Comparison of ENCODE assay signal across 28 cellular contexts in the genomic region with DNA sequence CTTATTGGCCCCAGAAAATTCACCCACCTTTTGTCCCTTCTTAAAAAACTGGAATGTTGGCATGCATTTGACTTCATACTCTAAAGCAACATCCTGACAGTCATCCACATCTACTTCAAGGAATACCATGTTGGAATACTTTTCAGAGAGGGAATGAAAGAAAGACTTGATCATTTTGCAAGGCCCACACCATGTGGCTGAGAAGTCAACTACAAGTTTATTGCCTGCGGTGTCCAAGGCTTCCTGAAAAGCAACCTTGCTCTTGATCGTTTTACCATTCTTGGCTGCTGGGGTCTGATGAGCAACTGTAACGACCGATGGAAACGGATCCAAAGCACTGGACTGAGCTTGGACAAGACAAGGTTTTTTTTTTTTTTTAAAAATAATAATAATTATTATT.
"Had no signal": no experiment of that assay in that cellular context is flagged by ENCODE, and none has a peak within 500 bp of the region (broad histone marks: within the 10 kb centered on the region; RNA-seq: fewer than 3 reads in every experiment).

No MANE protein-coding gene starts in this region.

- H3K27ac ChIP-seq: ascending aorta, breast epithelium, cardiac muscle cell, colonic mucosa, heart left ventricle had no signal

- H3K4me1 Mint-ChIP-seq: activated naive CD4-positive, alpha-beta T cell treated with anti-CD3 and anti-CD28 coated beads, Interleukin-2, amount 10 ng/mL, durations not matched to agents 7 days and 5 days had no signal

- H3K4me1 ChIP-seq: breast epithelium, colonic mucosa had no signal

- H3K36me3 ChIP-seq: ascending aorta, breast epithelium, cardiac muscle cell, colonic mucosa, heart left ventricle had no signal

- H3K27me3 Mint-ChIP-seq: activated naive CD8-positive, alpha-beta T cell treated with anti-CD3 and anti-CD28 coated beads, Interleukin-2, amount 10 ng/mL, durations not matched to agents 7 days and 5 days had no signal

- ATAC-seq: activated CD4-positive, alpha-beta T cell treated with anti-CD3 and anti-CD28 coated beads for 36 hours; activated CD8-positive, alpha-beta memory T cell treated with anti-CD3 and anti-CD28 coated beads, Interleukin-2, amount 10 ng/mL, durations not matched to agents 7 days and 5 days; activated CD8-positive, alpha-beta T cell treated with anti-CD3 and anti-CD28 coated beads, Interleukin-2, amount 10 ng/mL, durations not matched to agents 7 days and 5 days; activated naive CD4-positive, alpha-beta T cell treated with anti-CD3 and anti-CD28 coated beads, Interleukin-2, amount 50 U/mL, for 72 hours; esophagus mucosa; heart left ventricle had no signal

- H3K27ac Mint-ChIP-seq: activated CD4-positive, alpha-beta memory T cell treated with anti-CD3 and anti-CD28 coated beads for 36 hours; activated CD4-positive, alpha-beta T cell treated with anti-CD3 and anti-CD28 coated beads for 36 hours; activated CD4-positive, alpha-beta T cell treated with anti-CD3 and anti-CD28 coated beads, Interleukin-2, amount 10 ng/mL, durations not matched to agents 24 days and 14 days; activated CD8-positive, alpha-beta memory T cell treated with anti-CD3 and anti-CD28 coated beads, Interleukin-2, amount 10 ng/mL, durations not matched to agents 7 days and 5 days; activated CD8-positive, alpha-beta T cell treated with anti-CD3 and anti-CD28 coated beads, Interleukin-2, amount 10 ng/mL, durations not matched to agents 7 days and 5 days; activated naive CD4-positive, alpha-beta T cell treated with anti-CD3 and anti-CD28 coated beads, Interleukin-2, amount 10 ng/mL, durations not matched to agents 7 days and 5 days; activated naive CD8-positive, alpha-beta T cell treated with anti-CD3 and anti-CD28 coated beads, Interleukin-2, amount 10 ng/mL, durations not matched to agents 7 days and 5 days; activated T-helper 1 cell treated with anti-CD3 and anti-CD28 coated beads, Interleukin-12 subunit alpha, Interleukin-12 subunit beta, Interleukin-2, Interleukin-4 antibody, amounts not matched to agents 30 ng/mL and 10 ng/mL and 1 ng/mL, durations not matched to agents 14 hours and 24 hours and 36 hours had no signal

- H3K27me3 ChIP-seq: ascending aorta, breast epithelium, cardiac muscle cell, colonic mucosa, heart left ventricle had no signal

- H3K9me3 ChIP-seq: ascending aorta, breast epithelium, colonic mucosa, heart left ventricle had no signal

- H3K36me3 Mint-ChIP-seq: activated naive CD4-positive, alpha-beta T cell treated with anti-CD3 and anti-CD28 coated beads, Interleukin-2, amount 10 ng/mL, durations not matched to agents 7 days and 5 days had no signal

- DNase-seq: activated CD4-positive, alpha-beta memory T cell treated with anti-CD3 and anti-CD28 coated beads for 36 hours; activated CD4-positive, alpha-beta T cell treated with anti-CD3 and anti-CD28 coated beads for 36 hours; activated CD4-positive, alpha-beta T cell treated with anti-CD3 and anti-CD28 coated beads, Interleukin-2, amount 10 ng/mL, durations not matched to agents 24 days and 14 days; activated CD4-positive, CD25-positive, alpha-beta regulatory T cell; activated CD4-positive, CD25-positive, alpha-beta regulatory T cell treated with anti-CD3 and anti-CD28 coated beads, Interleukin-2, amount 50 U/mL, for 72 hours; activated CD8-positive, alpha-beta memory T cell treated with anti-CD3 and anti-CD28 coated beads, Interleukin-2, amount 10 ng/mL, durations not matched to agents 7 days and 5 days; activated CD8-positive, alpha-beta memory T cell treated with anti-CD3 and anti-CD28 coated beads, Interleukin-2, amount 50 U/mL, for 4 hours; activated CD8-positive, alpha-beta T cell treated with anti-CD3 and anti-CD28 coated beads, Interleukin-2, amount 10 ng/mL, durations not matched to agents 7 days and 5 days; activated gamma-delta T cell; activated naive CD4-positive, alpha-beta T cell; activated naive CD4-positive, alpha-beta T cell treated with anti-CD3 and anti-CD28 coated beads, Interleukin-2, amount 10 ng/mL, durations not matched to agents 7 days and 5 days; activated naive CD8-positive, alpha-beta T cell treated with anti-CD3 and anti-CD28 coated beads, Interleukin-2, amount 10 ng/mL, durations not matched to agents 7 days and 5 days; activated T-cell treated with anti-CD3 and anti-CD28 coated beads, Interleukin-2, amount 50 U/mL, for 1 hour; activated T-cell treated with anti-CD3 and anti-CD28 coated beads, Interleukin-2, amount 50 U/mL, for 48 hours; central memory CD4-positive, alpha-beta T cell; cerebellar nuclear complex; colonic mucosa; effector CD8-positive, alpha-beta T cell; foreskin fibroblast; heart left ventricle; T-helper 2 cell had no signal

- H3K4me3 ChIP-seq: ascending aorta, breast epithelium, cardiac muscle cell, colonic mucosa, heart left ventricle had no signal

- H3K4me3 Mint-ChIP-seq: activated CD4-positive, alpha-beta memory T cell treated with anti-CD3 and anti-CD28 coated beads for 36 hours; activated CD4-positive, alpha-beta T cell treated with anti-CD3 and anti-CD28 coated beads for 36 hours; activated CD4-positive, alpha-beta T cell treated with anti-CD3 and anti-CD28 coated beads, Interleukin-2, amount 10 ng/mL, durations not matched to agents 24 days and 14 days; activated CD8-positive, alpha-beta memory T cell treated with anti-CD3 and anti-CD28 coated beads, Interleukin-2, amount 10 ng/mL, durations not matched to agents 7 days and 5 days; activated CD8-positive, alpha-beta T cell treated with anti-CD3 and anti-CD28 coated beads, Interleukin-2, amount 10 ng/mL, durations not matched to agents 7 days and 5 days; activated naive CD4-positive, alpha-beta T cell treated with anti-CD3 and anti-CD28 coated beads, Interleukin-2, amount 10 ng/mL, durations not matched to agents 7 days and 5 days; activated naive CD8-positive, alpha-beta T cell treated with anti-CD3 and anti-CD28 coated beads, Interleukin-2, amount 10 ng/mL, durations not matched to agents 7 days and 5 days; activated T-helper 1 cell treated with anti-CD3 and anti-CD28 coated beads, Interleukin-12 subunit alpha, Interleukin-12 subunit beta, Interleukin-2, Interleukin-4 antibody, amounts not matched to agents 30 ng/mL and 10 ng/mL and 1 ng/mL, durations not matched to agents 14 hours and 24 hours and 36 hours; brain had no signal

- H3K9me3 Mint-ChIP-seq: activated CD4-positive, alpha-beta memory T cell treated with anti-CD3 and anti-CD28 coated beads for 36 hours; activated naive CD4-positive, alpha-beta T cell treated with anti-CD3 and anti-CD28 coated beads, Interleukin-2, amount 10 ng/mL, durations not matched to agents 7 days and 5 days; activated naive CD4-positive, alpha-beta T cell treated with anti-CD3 and anti-CD28 coated beads, Interleukin-2, amount 50 U/mL, for 72 hours; activated naive CD8-positive, alpha-beta T cell treated with anti-CD3 and anti-CD28 coated beads, Interleukin-2, amount 10 ng/mL, durations not matched to agents 7 days and 5 days; activated T-helper 1 cell treated with anti-CD3 and anti-CD28 coated beads, Interleukin-12 subunit alpha, Interleukin-12 subunit beta, Interleukin-2, Interleukin-4 antibody, amounts not matched to agents 30 ng/mL and 10 ng/mL and 1 ng/mL, durations not matched to agents 14 hours and 24 hours and 36 hours had no signal
